Comparison of ENCODE assay signal across 12 cellular contexts in the genomic region with DNA sequence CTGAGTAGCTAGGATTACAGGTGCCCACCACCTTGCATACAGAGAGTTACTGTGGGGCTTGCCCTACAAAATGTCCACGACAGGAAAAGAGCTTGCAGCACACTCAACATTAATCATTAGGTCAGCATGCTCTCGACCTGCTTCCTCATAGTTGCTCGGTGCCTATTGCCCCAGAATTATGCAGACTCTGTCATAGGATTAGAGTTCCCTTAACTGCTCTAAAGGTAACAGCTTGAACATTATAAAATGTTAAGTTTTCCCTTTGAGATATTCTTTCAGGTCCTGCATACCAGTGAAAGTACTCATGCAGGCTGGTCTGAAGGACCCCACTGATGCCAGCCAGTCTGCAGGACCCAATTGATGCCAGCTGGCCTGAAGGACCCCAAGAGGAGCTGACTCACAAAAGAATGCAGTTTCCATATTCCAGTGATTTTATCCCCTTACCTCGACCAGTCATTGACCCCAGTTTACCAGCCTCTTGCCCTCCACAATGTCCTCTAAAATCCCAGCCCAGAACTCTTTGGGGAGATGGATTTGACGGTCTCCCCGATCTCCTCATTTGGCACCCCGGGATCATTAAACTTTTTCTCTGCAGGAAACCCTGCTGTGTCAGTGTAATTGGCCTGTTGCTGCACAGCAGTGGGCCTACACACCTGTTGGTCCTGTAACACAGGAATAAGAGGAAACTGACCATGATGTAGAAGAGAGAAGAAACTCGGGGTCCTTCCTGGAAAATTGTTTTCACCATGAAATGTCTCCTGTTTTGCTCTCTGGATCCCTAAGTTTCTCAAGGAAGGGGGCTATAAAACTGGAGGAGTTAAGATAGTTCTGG. TPM values are rescaled to one million over a fixed set of nuclear protein-coding genes. Genes with fewer than 3 reads are reported as not detected.
DNase-seq lines count a peak whose midpoint lies in the region; ATAC-seq, FAIRE-seq and TF ChIP-seq lines count a peak whose summit lies in the region.
"Had no signal": no experiment of that assay in that cellular context is flagged by ENCODE, and none has a peak within 500 bp of the region (broad histone marks: within the 10 kb centered on the region; RNA-seq: fewer than 3 reads in every experiment).

No MANE protein-coding gene starts in this region.

- H3K4me3 ChIP-seq in H1 (ENCODE audit: extremely low read depth in 1 of 4, insufficient read depth in 2 of 4, low read depth in 3 of 4, low read length in 4 of 4) (no peak overlapping the region), dorsolateral prefrontal cortex (no peak overlapping the region)
- H3K4me3 ChIP-seq: SJSA1 had no signal

- H3K4me2 ChIP-seq in H1 (ENCODE audit: insufficient read depth in 1 of 2, low read depth in 2 of 2, low read length in 2 of 2) = no peak overlapping the region

- H3K23ac ChIP-seq in H1 (ENCODE audit: insufficient read length) = no peak overlapping the region

- TF ChIP-seq CTCF in H1 (IDR thresholded peaks at IDR 0.05; ENCODE audit: control extremely low read depth in 1 of 3, insufficient read depth in 1 of 3, low read depth in 1 of 3, low read length in 3 of 3) = no peak
- no peak for TF ChIP-seq CTCF in dorsolateral prefrontal cortex (IDR thresholded peaks at IDR 0.05 in 54 of 56, conservative IDR thresholded peaks at IDR 0.05 in 2 of 56; ENCODE audit: low read depth in 1 of 56, partially characterized antibody in 56 of 56)
- no peak for TF ChIP-seq CTCF in progenitor cell of endocrine pancreas (IDR thresholded peaks at IDR 0.05; ENCODE audit: unreplicated experiment)

- no peak overlapping the region for H4K91ac ChIP-seq in H1 (replicated peaks; ENCODE audit: insufficient read length, low read length)

- peak; percentile 44 for ATAC-seq in sciatic nerve
- no peak for ATAC-seq in HG03095 (IDR thresholded peaks at IDR 0.05; ENCODE audit: unreplicated experiment)

- CTCF ChIA-PET in H1 (lab: Charles Lee; ENCODE audit: partially characterized antibody) = interaction anchor here (0.7 to 1.7 kb wide), 4 partner anchors 8 to 90 kb away, joined by 4 to 7 read pairs (median 6); a partner anchor contains a TSS

- peaks cover 5% of the 10 kb centered on the region for H3K9me3 Mint-ChIP-seq in progenitor cell of endocrine pancreas (ENCODE audit: low read depth)
- H3K9me3 Mint-ChIP-seq: nephron had no signal

- H3K36me3 Mint-ChIP-seq in progenitor cell of endocrine pancreas (ENCODE audit: insufficient read depth) = no peaks in the 10 kb centered on the region

- H3K27ac ChIP-seq in H1 (ENCODE audit: low read depth, low read length) (no peak overlapping the region), dorsolateral prefrontal cortex (no peak overlapping the region)
- H3K27ac ChIP-seq: SJSA1 had no signal

- peaks cover 8% of the 10 kb centered on the region for H3K4me1 Mint-ChIP-seq in progenitor cell of endocrine pancreas (ENCODE audit: low read depth)

- H2BK20ac ChIP-seq in H1 (ENCODE audit: low read length) = no peak overlapping the region

- POLR2A ChIA-PET in H1 (lab: Charles Lee; ENCODE audit: partially characterized antibody) = interaction anchor here (1.5 kb wide), 1 partner anchor 136 kb away, joined by 5 read pairs; no protein-coding TSS in a partner anchor

- H3K27ac Mint-ChIP-seq in progenitor cell of endocrine pancreas = no peak overlapping the region
- H3K27ac Mint-ChIP-seq: nephron had no signal

- H3K27me3 Mint-ChIP-seq in progenitor cell of endocrine pancreas = peaks cover 12% of the 10 kb centered on the region

- peak; percentile 41 for DNase-seq in SKM-1 treated with dmso at 0.1 percent for 144 hours (lab: John Stamatoyannopoulos, UW; ENCODE audit: unreplicated experiment)
- no peak for DNase-seq in SKM-1 (lab: John Stamatoyannopoulos, UW; ENCODE audit: unreplicated experiment)
- peak; percentile 34 for DNase-seq in NOMO-1 treated with dmso at 0.1 percent for 144 hours (lab: John Stamatoyannopoulos, UW; ENCODE audit: unreplicated experiment)
- peak in 1 of 2 experiments; percentile 24 for DNase-seq in H1 (ENCODE audit: low read depth in 1 of 2, low spot score in 2 of 2)
- DNase-seq in sciatic nerve (ENCODE audit: low spot score) = no peak
- no peak for DNase-seq in dorsolateral prefrontal cortex
- DNase-seq in progenitor cell of endocrine pancreas (ENCODE audit: low spot score, unreplicated experiment) = no peak
- DNase-seq: hippocampal formation had no signal

- no peaks in the 10 kb centered on the region for H3K79me2 ChIP-seq in H1 (ENCODE audit: control insufficient read depth in 1 of 2, insufficient read depth in 2 of 2, low read length in 2 of 2)

- no peak for FAIRE-seq in H1 (lab: Jason Lieb, UNC)

- no peak overlapping the region for H2AFZ ChIP-seq in H1 (ENCODE audit: low read length)

- WGBS in H1 (ENCODE audit: extremely low coverage in 1 of 2, insufficient coverage in 1 of 2, insufficient read length in 1 of 2, insufficient replicate concordance in 2 of 2, low coverage in 1 of 2, low lambda C conversion rate in 2 of 2, missing lambda C conversion rate in 1 of 2), 2 experiments = 74% methylated on average over 8 of the region's 8 CpGs; no CpG with 5 or more reads in 1 of the 2 experiments

- no peak for TF ChIP-seq EP300 in H1 (IDR thresholded peaks at IDR 0.05; ENCODE audit: borderline replicate concordance in 1 of 2, low read depth in 2 of 2, low read length in 2 of 2)

- H3K56ac ChIP-seq in H1 (replicated peaks; ENCODE audit: insufficient read length, low read depth, low read length) = no peak overlapping the region

- no peaks in the 10 kb centered on the region for H3K27me3 ChIP-seq in H1 (replicated peaks in 1 of 4; ENCODE audit: control insufficient read depth in 3 of 4, extremely low read depth in 1 of 4, insufficient read depth in 3 of 4, low read length in 3 of 4)
- H3K27me3 ChIP-seq in dorsolateral prefrontal cortex = peaks cover 0 to 5% (median 0%) of the 10 kb centered on the region in 45 donors

- no peak overlapping the region for H3K4ac ChIP-seq in H1 (replicated peaks; ENCODE audit: insufficient read length, low read depth, low read length)

- no peaks in the 10 kb centered on the region for H4K20me1 ChIP-seq in H1 (replicated peaks in 1 of 2; ENCODE audit: control insufficient read depth in 1 of 2, insufficient read depth in 2 of 2, low read length in 2 of 2)

- no peak for TF ChIP-seq POLR2A in H1 (IDR thresholded peaks at IDR 0.05; ENCODE audit: control extremely low read depth in 1 of 2, low read depth in 2 of 2, low read length in 2 of 2)

- H3K79me1 ChIP-seq in H1 (ENCODE audit: low read depth, low read length) = no peaks in the 10 kb centered on the region

- H3K14ac ChIP-seq in H1 (ENCODE audit: insufficient read length) = no peak overlapping the region

- H3K4me3 Mint-ChIP-seq in progenitor cell of endocrine pancreas (ENCODE audit: low read depth) = no peak overlapping the region
- H3K4me3 Mint-ChIP-seq: nephron had no signal

- intact Hi-C loops in sciatic nerve (cut with DNase I) (no loop called here), dorsolateral prefrontal cortex (cut with DNase I) (no loop called here)

- no peak overlapping the region for H3K18ac ChIP-seq in H1 (ENCODE audit: extremely low read depth, low read length)

- no peak overlapping the region for H2BK5ac ChIP-seq in H1 (ENCODE audit: low read depth, low read length)

- no peak overlapping the region for H2AK5ac ChIP-seq in H1 (ENCODE audit: low read depth, low read length)

- H2BK120ac ChIP-seq in H1 (replicated peaks; ENCODE audit: low read depth, low read length) = no peak overlapping the region

- H4K5ac ChIP-seq in H1 (ENCODE audit: insufficient read length, low read depth, low read length) = no peak overlapping the region

- H3K36me3 ChIP-seq in H1 (ENCODE audit: control insufficient read depth in 2 of 4, insufficient read depth in 4 of 4, low read length in 3 of 4) = no peaks in the 10 kb centered on the region
- H3K36me3 ChIP-seq: SJSA1 had no signal

- H2BK15ac ChIP-seq in H1 (ENCODE audit: low read length) = no peak overlapping the region

- no peak overlapping the region for H4K8ac ChIP-seq in H1 (ENCODE audit: extremely low read depth, insufficient read depth, low read length)

- no peak for TF ChIP-seq RAD21 in H1 (IDR thresholded peaks at IDR 0.05 in 1 of 2, conservative IDR thresholded peaks at IDR 0.05 in 1 of 2; ENCODE audit: low read depth in 2 of 2, low read length in 2 of 2)

- H2BK12ac ChIP-seq in H1 (ENCODE audit: low read depth, low read length) = no peak overlapping the region

- H3K9me3 ChIP-seq in H1 (ENCODE audit: insufficient read depth in 2 of 2, low read depth in 1 of 2, low read length in 1 of 2) = no peaks in the 10 kb centered on the region
- H3K9me3 ChIP-seq: SJSA1 had no signal

- no peaks in the 10 kb centered on the region for H3K23me2 ChIP-seq in H1 (ENCODE audit: low read depth, low read length)

- H3K4me1 ChIP-seq in H1 (replicated peaks in 1 of 4; ENCODE audit: control insufficient read depth in 3 of 4, insufficient read depth in 4 of 4, low read length in 3 of 4) = peaks cover 0 to 10% (median 5%) of the 10 kb centered on the region in 4 experiments; a peak in 4 of 7 replicates
- H3K4me1 ChIP-seq: SJSA1 had no signal

- no peak overlapping the region for H3K9ac ChIP-seq in H1 (replicated peaks in 1 of 4; ENCODE audit: extremely low read depth in 1 of 4, low read depth in 3 of 4, low read length in 3 of 4)

RNA-seq across cellular contexts. Expression of a gene that starts 10.6 kb away (rescaled TPM):
- total RNA-seq in H1 (2021; fragmentation: NEBNext Ultra II Directional; extraction: Animal tissue kit (Norgen Biotek cat#: 25700)) = 0.45 TPM in 1 of 2 replicates, not detected in the other
- polyA plus RNA-seq in H1 (2011; rRNA removed) = 0.63 and 0.77 TPM in 2 replicates
- 0.44 TPM for polyA plus RNA-seq in H1 (2011; cell fraction: cytosol; rRNA removed)
- polyA plus RNA-seq in H1 (2011; cell fraction: nucleus; rRNA removed) = 0.60 TPM
- polyA plus RNA-seq in H1 (2012, experiment 1 of 2) = 0.27 to 0.81 TPM (median 0.46 TPM) in 3 of 4 replicates, not detected in the other
- polyA plus RNA-seq in H1 (2012, experiment 2 of 2) = 0.47 TPM
- 0.18 TPM for polyA plus RNA-seq in H1 (2013, experiment 1 of 2)
- polyA plus RNA-seq in H1 (2013, experiment 2 of 2) = 0.24 TPM
- 0.51 and 1.6 TPM in 2 replicates for polyA minus RNA-seq in H1 (2011; rRNA and poly(A)+ RNA removed)
- polyA minus RNA-seq in H1 (2011; cell fraction: cytosol; rRNA and poly(A)+ RNA removed) = not detected
- polyA minus RNA-seq in H1 (2011; cell fraction: nucleus; rRNA and poly(A)+ RNA removed) = not detected
- total RNA-seq in sciatic nerve (38.2 TPM), dorsolateral prefrontal cortex (10 to 100 TPM in 117 of 120 experiments, 1 to 10 TPM in 3; 7.4 to 50.5 (median 19.5) TPM), progenitor cell of endocrine pancreas (0.72 and 0.91 TPM in 2 replicates)

RNA-seq across cellular contexts. Expression of a gene that starts 11.6 kb away (rescaled TPM):
- total RNA-seq in H1 (2021; fragmentation: NEBNext Ultra II Directional; extraction: Animal tissue kit (Norgen Biotek cat#: 25700)) = 0.61 and 0.67 TPM in 2 replicates
- 0.83 and 0.96 TPM in 2 replicates for polyA plus RNA-seq in H1 (2011; rRNA removed)
- 0.39 TPM for polyA plus RNA-seq in H1 (2011; cell fraction: cytosol; rRNA removed)
- 1.7 TPM for polyA plus RNA-seq in H1 (2011; cell fraction: nucleus; rRNA removed)
- polyA plus RNA-seq in H1 (2012, experiment 1 of 2) = 0.35 to 0.48 TPM (median 0.41 TPM) in 4 replicates
- polyA plus RNA-seq in H1 (2012, experiment 2 of 2) = 0.43 TPM
- polyA plus RNA-seq in H1 (2013, experiment 1 of 2) = 0.59 TPM
- 0.42 TPM for polyA plus RNA-seq in H1 (2013, experiment 2 of 2)
- polyA minus RNA-seq in H1 (2011; rRNA and poly(A)+ RNA removed) = 0.28 and 0.41 TPM in 2 replicates
- not detected for polyA minus RNA-seq in H1 (2011; cell fraction: cytosol; rRNA and poly(A)+ RNA removed)
- 1.4 TPM for polyA minus RNA-seq in H1 (2011; cell fraction: nucleus; rRNA and poly(A)+ RNA removed)
- total RNA-seq in sciatic nerve = 1.0 TPM
- 1 to 10 TPM in 90 of 120 experiments, under 1 TPM in 29, not detected in 1; 0.25 to 4.0 (median 1.6) TPM for total RNA-seq in dorsolateral prefrontal cortex
- 2.8 and 3.7 TPM in 2 replicates for total RNA-seq in progenitor cell of endocrine pancreas

RNA-seq across cellular contexts. Expression of a gene that starts 37.1 kb away (rescaled TPM):
- total RNA-seq in H1 (2021; fragmentation: NEBNext Ultra II Directional; extraction: Animal tissue kit (Norgen Biotek cat#: 25700)) = 6.6 and 8.5 TPM in 2 replicates
- 5.0 and 8.1 TPM in 2 replicates for polyA plus RNA-seq in H1 (2011; rRNA removed)
- polyA plus RNA-seq in H1 (2011; cell fraction: cytosol; rRNA removed) = 6.5 TPM
- polyA plus RNA-seq in H1 (2011; cell fraction: nucleus; rRNA removed) = 22.4 TPM
- polyA plus RNA-seq in H1 (2012, experiment 1 of 2) = 4.5 to 9.2 TPM (median 9.0 TPM) in 4 replicates
- polyA plus RNA-seq in H1 (2012, experiment 2 of 2) = 5.9 TPM
- polyA plus RNA-seq in H1 (2013, experiment 1 of 2) = 4.2 TPM
- 3.6 TPM for polyA plus RNA-seq in H1 (2013, experiment 2 of 2)
- polyA minus RNA-seq in H1 (2011; rRNA and poly(A)+ RNA removed) = 27.3 and 39.8 TPM in 2 replicates
- 18.9 TPM for polyA minus RNA-seq in H1 (2011; cell fraction: cytosol; rRNA and poly(A)+ RNA removed)
- 39.2 TPM for polyA minus RNA-seq in H1 (2011; cell fraction: nucleus; rRNA and poly(A)+ RNA removed)
- total RNA-seq in sciatic nerve (3.5 TPM), dorsolateral prefrontal cortex (1 to 10 TPM in 2 of 120 experiments, under 1 TPM in 103, not detected in 15; 0.06 to 1.7 (median 0.23) TPM), progenitor cell of endocrine pancreas (0.10 and 0.55 TPM in 2 replicates)
- total RNA-seq: A172, SJSA1 had no signal

Comparison
In these comparisons a context has a peak if more than half of its experiments do, and no peak if none do; other contexts are left out.
1. DNase-seq: peak in SKM-1 treated with dmso at 0.1 percent for 144 hours (single experiment) and NOMO-1 treated with dmso at 0.1 percent for 144 hours (single experiment); none in SKM-1 (single experiment), sciatic nerve (single experiment), dorsolateral prefrontal cortex (0 of 10) and progenitor cell of endocrine pancreas (single experiment).